In the genomic region with DNA sequence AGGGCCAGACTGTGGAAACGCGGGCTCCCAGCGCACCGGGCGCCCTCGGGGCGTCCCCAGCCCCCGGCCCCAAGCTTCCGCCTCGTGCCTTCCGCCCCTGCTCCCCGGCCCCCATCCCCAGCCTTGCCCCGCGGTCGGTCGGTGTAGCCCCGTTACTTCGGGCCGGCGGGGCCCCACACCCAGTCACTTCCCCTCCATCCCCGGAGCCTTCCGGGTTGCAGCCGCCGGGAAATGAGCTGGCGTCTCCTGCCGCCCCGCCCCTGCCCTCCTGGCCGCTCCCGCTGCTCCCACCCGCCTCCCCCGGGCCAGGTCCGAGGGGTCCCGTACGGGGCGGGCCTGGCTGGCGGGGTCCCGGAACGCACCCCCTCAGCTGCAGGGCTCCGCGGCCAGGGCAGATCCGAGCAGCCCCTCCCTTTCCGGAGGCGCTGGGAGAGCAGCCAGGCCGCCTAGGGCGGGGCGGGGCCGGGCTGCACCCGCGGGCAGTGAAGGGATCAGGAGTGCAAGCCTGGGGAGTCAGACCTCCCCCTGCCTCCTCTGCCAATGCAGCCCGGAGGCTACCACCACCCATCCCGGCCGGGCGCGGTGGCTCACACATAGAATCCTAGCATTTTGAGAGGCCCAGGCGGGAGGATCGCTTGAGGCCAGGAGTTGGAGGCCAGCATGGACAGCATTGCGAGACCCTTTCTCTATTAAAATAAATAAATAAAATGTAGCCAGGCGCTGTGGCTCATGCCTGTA, we compare ENCODE assay signal across 1 cellular context.
TF ChIP-seq lines count a peak whose summit lies in the region.

No MANE protein-coding gene starts in this region.

TF ChIP-seq in HepG2, 621 proteins besides CTCF, POLR2A, EP300 and RAD21 (continued from another document and continues in another):
- TF ChIP-seq E2F1 (CRISPR knock-in tag; IDR thresholded peaks at IDR 0.05) (no peak), ATF7 (IDR thresholded peaks at IDR 0.05) (no peak), ATF7 (CRISPR knock-in tag; IDR thresholded peaks at IDR 0.05) (no peak), ZNF567 (CRISPR knock-in tag; IDR thresholded peaks at IDR 0.05; ENCODE audit: borderline replicate concordance) (no peak), ZKSCAN1 (IDR thresholded peaks at IDR 0.05; ENCODE audit: low read length) (no peak), ZNF788 (CRISPR knock-in tag; IDR thresholded peaks at IDR 0.05; ENCODE audit: borderline replicate concordance) (peak; percentile 83), CENPX (CRISPR knock-in tag; IDR thresholded peaks at IDR 0.05) (no peak), ZNF180 (CRISPR knock-in tag; IDR thresholded peaks at IDR 0.05; ENCODE audit: borderline replicate concordance, low read depth) (no peak), SAFB2 (CRISPR knock-in tag; IDR thresholded peaks at IDR 0.05; ENCODE audit: borderline replicate concordance, low read depth) (0 out of 2 replicates have a peak, but pooled peaks have one; percentile 26), TCF7L2 (IDR thresholded peaks at IDR 0.05; ENCODE audit: low read depth, low read length) (no peak), FOXA3 (CRISPR knock-in tag; IDR thresholded peaks at IDR 0.05) (no peak), ZFP41 (CRISPR knock-in tag; IDR thresholded peaks at IDR 0.05; ENCODE audit: borderline replicate concordance) (0 out of 2 replicates have a peak, but pooled peaks have one; percentile 26), NFE2L2 (IDR thresholded peaks at IDR 0.05; ENCODE audit: low read length) (no peak), NCOA1 (CRISPR knock-in tag; IDR thresholded peaks at IDR 0.05) (no peak), CAMTA2 (CRISPR knock-in tag; IDR thresholded peaks at IDR 0.05; ENCODE audit: borderline replicate concordance) (no peak), GFI1 (CRISPR knock-in tag; IDR thresholded peaks at IDR 0.05; ENCODE audit: borderline replicate concordance) (no peak), ZNF282 (IDR thresholded peaks at IDR 0.05; ENCODE audit: partially characterized antibody) (no peak), ZNF556 (CRISPR knock-in tag; IDR thresholded peaks at IDR 0.05; ENCODE audit: borderline replicate concordance) (no peak), GABPA (IDR thresholded peaks at IDR 0.05; ENCODE audit: low read depth, low read length) (peak; percentile 34; the same call in 1 of the 2 replicates), GABPA (CRISPR knock-in tag; IDR thresholded peaks at IDR 0.05; ENCODE audit: low read depth) (0 out of 2 replicates have a peak, but pooled peaks have one; percentile 16), ZNF777 (CRISPR knock-in tag; IDR thresholded peaks at IDR 0.05) (no peak), SIN3A (IDR thresholded peaks at IDR 0.05; ENCODE audit: borderline replicate concordance, low read depth, low read length) (0 out of 2 replicates have a peak, but pooled peaks have one; percentile 22), NFYC (CRISPR knock-in tag; IDR thresholded peaks at IDR 0.05) (no peak), MEF2D (CRISPR knock-in tag; IDR thresholded peaks at IDR 0.05) (no peak), ZNF546 (CRISPR knock-in tag; conservative IDR thresholded peaks at IDR 0.05) (no peak), ELF4 (CRISPR knock-in tag; IDR thresholded peaks at IDR 0.05; ENCODE audit: borderline replicate concordance) (no peak), CREBL2 (CRISPR knock-in tag; IDR thresholded peaks at IDR 0.05; ENCODE audit: borderline replicate concordance) (no peak), NFE2 (CRISPR knock-in tag; IDR thresholded peaks at IDR 0.05) (no peak), AKNA (CRISPR knock-in tag; IDR thresholded peaks at IDR 0.05; ENCODE audit: borderline replicate concordance) (no peak), ZBTB46 (CRISPR knock-in tag; IDR thresholded peaks at IDR 0.05; ENCODE audit: borderline replicate concordance) (no peak), SNRNP70 (IDR thresholded peaks at IDR 0.05; ENCODE audit: low read depth, low read length) (no peak)
- TF ChIP-seq, protein P1, sequence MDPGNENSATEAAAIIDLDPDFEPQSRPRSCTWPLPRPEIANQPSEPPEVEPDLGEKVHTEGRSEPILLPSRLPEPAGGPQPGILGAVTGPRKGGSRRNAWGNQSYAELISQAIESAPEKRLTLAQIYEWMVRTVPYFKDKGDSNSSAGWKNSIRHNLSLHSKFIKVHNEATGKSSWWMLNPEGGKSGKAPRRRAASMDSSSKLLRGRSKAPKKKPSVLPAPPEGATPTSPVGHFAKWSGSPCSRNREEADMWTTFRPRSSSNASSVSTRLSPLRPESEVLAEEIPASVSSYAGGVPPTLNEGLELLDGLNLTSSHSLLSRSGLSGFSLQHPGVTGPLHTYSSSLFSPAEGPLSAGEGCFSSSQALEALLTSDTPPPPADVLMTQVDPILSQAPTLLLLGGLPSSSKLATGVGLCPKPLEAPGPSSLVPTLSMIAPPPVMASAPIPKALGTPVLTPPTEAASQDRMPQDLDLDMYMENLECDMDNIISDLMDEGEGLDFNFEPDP (CRISPR knock-in tag; conservative IDR thresholded peaks at IDR 0.05) = no peak
- TF ChIP-seq, protein P2, sequence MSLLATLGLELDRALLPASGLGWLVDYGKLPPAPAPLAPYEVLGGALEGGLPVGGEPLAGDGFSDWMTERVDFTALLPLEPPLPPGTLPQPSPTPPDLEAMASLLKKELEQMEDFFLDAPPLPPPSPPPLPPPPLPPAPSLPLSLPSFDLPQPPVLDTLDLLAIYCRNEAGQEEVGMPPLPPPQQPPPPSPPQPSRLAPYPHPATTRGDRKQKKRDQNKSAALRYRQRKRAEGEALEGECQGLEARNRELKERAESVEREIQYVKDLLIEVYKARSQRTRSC (CRISPR knock-in tag; IDR thresholded peaks at IDR 0.05; ENCODE audit: low read depth) = no peak
- TF ChIP-seq, protein P3, sequence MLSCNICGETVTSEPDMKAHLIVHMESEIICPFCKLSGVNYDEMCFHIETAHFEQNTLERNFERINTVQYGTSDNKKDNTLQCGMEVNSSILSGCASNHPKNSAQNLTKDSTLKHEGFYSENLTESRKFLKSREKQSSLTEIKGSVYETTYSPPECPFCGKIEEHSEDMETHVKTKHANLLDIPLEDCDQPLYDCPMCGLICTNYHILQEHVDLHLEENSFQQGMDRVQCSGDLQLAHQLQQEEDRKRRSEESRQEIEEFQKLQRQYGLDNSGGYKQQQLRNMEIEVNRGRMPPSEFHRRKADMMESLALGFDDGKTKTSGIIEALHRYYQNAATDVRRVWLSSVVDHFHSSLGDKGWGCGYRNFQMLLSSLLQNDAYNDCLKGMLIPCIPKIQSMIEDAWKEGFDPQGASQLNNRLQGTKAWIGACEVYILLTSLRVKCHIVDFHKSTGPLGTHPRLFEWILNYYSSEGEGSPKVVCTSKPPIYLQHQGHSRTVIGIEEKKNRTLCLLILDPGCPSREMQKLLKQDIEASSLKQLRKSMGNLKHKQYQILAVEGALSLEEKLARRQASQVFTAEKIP (CRISPR knock-in tag; IDR thresholded peaks at IDR 0.05; ENCODE audit: borderline replicate concordance) = no peak
- TF ChIP-seq, protein P4, sequence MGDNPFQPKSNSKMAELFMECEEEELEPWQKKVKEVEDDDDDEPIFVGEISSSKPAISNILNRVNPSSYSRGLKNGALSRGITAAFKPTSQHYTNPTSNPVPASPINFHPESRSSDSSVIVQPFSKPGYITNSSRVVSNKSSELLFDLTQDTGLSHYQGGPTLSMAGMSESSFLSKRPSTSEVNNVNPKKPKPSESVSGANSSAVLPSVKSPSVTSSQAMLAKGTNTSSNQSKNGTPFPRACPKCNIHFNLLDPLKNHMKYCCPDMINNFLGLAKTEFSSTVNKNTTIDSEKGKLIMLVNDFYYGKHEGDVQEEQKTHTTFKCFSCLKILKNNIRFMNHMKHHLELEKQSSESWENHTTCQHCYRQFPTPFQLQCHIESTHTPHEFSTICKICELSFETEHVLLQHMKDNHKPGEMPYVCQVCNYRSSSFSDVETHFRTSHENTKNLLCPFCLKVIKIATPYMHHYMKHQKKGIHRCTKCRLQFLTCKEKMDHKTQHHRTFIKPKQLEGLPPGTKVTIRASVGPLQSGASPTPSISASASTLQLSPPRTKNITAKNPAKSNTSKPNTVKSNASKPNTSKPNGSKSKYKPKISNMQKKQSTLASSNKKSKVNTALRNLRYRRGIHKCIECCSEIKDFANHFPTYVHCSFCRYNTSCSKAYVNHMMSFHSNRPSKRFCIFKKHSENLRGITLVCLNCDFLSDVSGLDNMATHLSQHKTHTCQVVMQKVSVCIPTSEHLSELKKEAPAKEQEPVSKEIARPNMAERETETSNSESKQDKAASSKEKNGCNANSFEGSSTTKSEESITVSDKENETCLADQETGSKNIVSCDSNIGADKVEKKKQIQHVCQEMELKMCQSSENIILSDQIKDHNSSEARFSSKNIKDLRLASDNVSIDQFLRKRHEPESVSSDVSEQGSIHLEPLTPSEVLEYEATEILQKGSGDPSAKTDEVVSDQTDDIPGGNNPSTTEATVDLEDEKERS (CRISPR knock-in tag; IDR thresholded peaks at IDR 0.05) = no peak
- TF ChIP-seq, protein P5, sequence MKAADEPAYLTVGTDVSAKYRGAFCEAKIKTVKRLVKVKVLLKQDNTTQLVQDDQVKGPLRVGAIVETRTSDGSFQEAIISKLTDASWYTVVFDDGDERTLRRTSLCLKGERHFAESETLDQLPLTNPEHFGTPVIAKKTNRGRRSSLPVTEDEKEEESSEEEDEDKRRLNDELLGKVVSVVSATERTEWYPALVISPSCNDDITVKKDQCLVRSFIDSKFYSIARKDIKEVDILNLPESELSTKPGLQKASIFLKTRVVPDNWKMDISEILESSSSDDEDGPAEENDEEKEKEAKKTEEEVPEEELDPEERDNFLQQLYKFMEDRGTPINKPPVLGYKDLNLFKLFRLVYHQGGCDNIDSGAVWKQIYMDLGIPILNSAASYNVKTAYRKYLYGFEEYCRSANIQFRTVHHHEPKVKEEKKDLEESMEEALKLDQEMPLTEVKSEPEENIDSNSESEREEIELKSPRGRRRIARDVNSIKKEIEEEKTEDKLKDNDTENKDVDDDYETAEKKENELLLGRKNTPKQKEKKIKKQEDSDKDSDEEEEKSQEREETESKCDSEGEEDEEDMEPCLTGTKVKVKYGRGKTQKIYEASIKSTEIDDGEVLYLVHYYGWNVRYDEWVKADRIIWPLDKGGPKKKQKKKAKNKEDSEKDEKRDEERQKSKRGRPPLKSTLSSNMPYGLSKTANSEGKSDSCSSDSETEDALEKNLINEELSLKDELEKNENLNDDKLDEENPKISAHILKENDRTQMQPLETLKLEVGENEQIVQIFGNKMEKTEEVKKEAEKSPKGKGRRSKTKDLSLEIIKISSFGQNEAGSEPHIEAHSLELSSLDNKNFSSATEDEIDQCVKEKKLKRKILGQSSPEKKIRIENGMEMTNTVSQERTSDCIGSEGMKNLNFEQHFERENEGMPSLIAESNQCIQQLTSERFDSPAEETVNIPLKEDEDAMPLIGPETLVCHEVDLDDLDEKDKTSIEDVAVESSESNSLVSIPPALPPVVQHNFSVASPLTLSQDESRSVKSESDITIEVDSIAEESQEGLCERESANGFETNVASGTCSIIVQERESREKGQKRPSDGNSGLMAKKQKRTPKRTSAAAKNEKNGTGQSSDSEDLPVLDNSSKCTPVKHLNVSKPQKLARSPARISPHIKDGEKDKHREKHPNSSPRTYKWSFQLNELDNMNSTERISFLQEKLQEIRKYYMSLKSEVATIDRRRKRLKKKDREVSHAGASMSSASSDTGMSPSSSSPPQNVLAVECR (CRISPR knock-in tag; IDR thresholded peaks at IDR 0.05; ENCODE audit: borderline replicate concordance) = peak; percentile 64; the same call in 1 of the 2 replicates
